ENCODE assay signal across 23 cellular contexts in the genomic region with DNA sequence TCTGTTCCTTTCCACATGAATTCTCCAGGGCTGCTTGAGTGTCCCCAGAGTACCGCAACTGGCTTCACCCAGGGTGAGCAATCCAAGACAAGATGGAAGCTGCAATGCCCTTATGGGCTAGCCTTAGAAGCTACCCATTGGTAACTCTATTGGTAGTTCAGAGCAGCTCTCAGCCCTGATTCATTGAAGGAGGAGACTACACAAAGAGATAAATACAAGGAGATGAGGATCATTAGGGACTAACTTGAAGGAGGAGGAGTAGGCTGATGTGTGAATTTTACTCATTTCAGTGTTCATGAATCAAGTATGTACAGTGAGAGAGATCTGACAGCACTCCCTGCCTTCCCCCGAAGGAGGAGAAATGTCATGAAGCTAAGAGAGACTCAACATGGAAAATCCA.
DNase-seq lines count a peak whose midpoint lies in the region; ATAC-seq, FAIRE-seq and TF ChIP-seq lines count a peak whose summit lies in the region.
"Had no signal": no experiment of that assay in that cellular context is flagged by ENCODE, and none has a peak within 500 bp of the region (broad histone marks: within the 10 kb centered on the region; RNA-seq: fewer than 3 reads in every experiment).

No MANE protein-coding gene starts in this region.

- ATAC-seq in left lung = no peak
- ATAC-seq in stimulated activated memory B cell treated with anti-CD40 and anti-IgM and Interleukin-4, amounts not matched to agents 10 μg/mL and 1 μg/mL and 100 μg/mL, for 72 hours = peak; percentile 31
- no peak for ATAC-seq in HG02840 (IDR thresholded peaks at IDR 0.05; ENCODE audit: low FRiP score, unreplicated experiment)
- ATAC-seq: activated CD8-positive, alpha-beta memory T cell treated with anti-CD3 and anti-CD28 coated beads, Interleukin-2, amount 10 ng/mL, durations not matched to agents 7 days and 5 days; left colon had no signal

- H3K36me3 ChIP-seq in BLaER1 = no peaks in the 10 kb centered on the region
- no peaks in the 10 kb centered on the region for H3K36me3 ChIP-seq in left lung
- H3K36me3 ChIP-seq: suprapubic skin had no signal

- H3K9me3 Mint-ChIP-seq in stimulated activated memory B cell treated with anti-CD40 and anti-IgM and Interleukin-4, amounts not matched to agents 10 μg/mL and 1 μg/mL and 100 μg/mL, for 72 hours = peaks cover 3% of the 10 kb centered on the region
- H3K9me3 Mint-ChIP-seq: activated T-helper 2 cell treated with anti-CD3 and anti-CD28 coated beads, Interferon-gamma antibody, Interleukin-2, Interleukin-4, amounts not matched to agents 10 μg/mL and 5 μg/mL and 100 μg/mL, durations not matched to agents 14 hours and 24 hours and 36 hours; brain; dendritic cell treated with granulocyte-macrophage colony-stimulating factor and Interleukin-4, amounts not matched to agents 40 ng/mL and 50 ng/mL, for 4 days had no signal

- H3K4me3 ChIP-seq in BLaER1 (no peak overlapping the region), left lung (no peak overlapping the region)
- H3K4me3 ChIP-seq: suprapubic skin had no signal

- peak overlapping the region; percentile 66 for H3K4me2 ChIP-seq in BLaER1

- H3K36me3 Mint-ChIP-seq in stimulated activated memory B cell treated with anti-CD40 and anti-IgM and Interleukin-4, amounts not matched to agents 10 μg/mL and 1 μg/mL and 100 μg/mL, for 72 hours = no peaks in the 10 kb centered on the region
- H3K36me3 Mint-ChIP-seq: activated CD8-positive, alpha-beta memory T cell treated with anti-CD3 and anti-CD28 coated beads, Interleukin-2, amount 10 ng/mL, durations not matched to agents 7 days and 5 days; brain; CD4-positive, alpha-beta memory T cell had no signal

- no peak overlapping the region for H3K27ac Mint-ChIP-seq in stimulated activated memory B cell treated with anti-CD40 and anti-IgM and Interleukin-4, amounts not matched to agents 10 μg/mL and 1 μg/mL and 100 μg/mL, for 72 hours
- H3K27ac Mint-ChIP-seq: activated CD8-positive, alpha-beta memory T cell treated with anti-CD3 and anti-CD28 coated beads, Interleukin-2, amount 10 ng/mL, durations not matched to agents 7 days and 5 days; activated T-helper 2 cell treated with anti-CD3 and anti-CD28 coated beads, Interferon-gamma antibody, Interleukin-2, Interleukin-4, amounts not matched to agents 10 μg/mL and 5 μg/mL and 100 μg/mL, durations not matched to agents 14 hours and 24 hours and 36 hours; brain; CD4-positive, alpha-beta memory T cell; dendritic cell treated with granulocyte-macrophage colony-stimulating factor and Interleukin-4, amounts not matched to agents 40 ng/mL and 50 ng/mL, for 4 days had no signal

- H3K4me1 ChIP-seq in BLaER1 (peaks cover 35% of the 10 kb centered on the region), left lung (no peaks in the 10 kb centered on the region)
- H3K4me1 ChIP-seq: foreskin keratinocyte, suprapubic skin had no signal

- no peaks in the 10 kb centered on the region for H3K4me1 Mint-ChIP-seq in stimulated activated memory B cell treated with anti-CD40 and anti-IgM and Interleukin-4, amounts not matched to agents 10 μg/mL and 1 μg/mL and 100 μg/mL, for 72 hours
- H3K4me1 Mint-ChIP-seq: activated CD8-positive, alpha-beta memory T cell treated with anti-CD3 and anti-CD28 coated beads, Interleukin-2, amount 10 ng/mL, durations not matched to agents 7 days and 5 days; brain; CD4-positive, alpha-beta memory T cell; neural crest cell had no signal

- no peak for TF ChIP-seq CTCF in left lung (IDR thresholded peaks at IDR 0.05)

- peaks cover 8% of the 10 kb centered on the region; the same call in 1 of the 2 replicates for H3K9me3 ChIP-seq in BLaER1
- no peaks in the 10 kb centered on the region for H3K9me3 ChIP-seq in left lung
- H3K9me3 ChIP-seq: suprapubic skin had no signal

- intact Hi-C loops in left lung (cut with DNase I) = loop anchor here in 1 of 2 donors (10.0 kb wide), 1 partner anchor 70 kb away; no protein-coding TSS in a partner anchor

- no peaks in the 10 kb centered on the region for H4K20me1 ChIP-seq in BLaER1

- H3K27me3 ChIP-seq in BLaER1 (no peaks in the 10 kb centered on the region), left lung (no peaks in the 10 kb centered on the region)
- H3K27me3 ChIP-seq: foreskin keratinocyte, suprapubic skin had no signal

- DNase-seq in left lung (no peak), frontal cortex (ENCODE audit: low spot score in 2 of 2) (no peak)
- no peak for DNase-seq in activated CD4-positive, CD25-positive, alpha-beta regulatory T cell treated with anti-CD3 and anti-CD28 coated beads, Interleukin-2, amount 50 U/mL, for 72 hours
- DNase-seq: activated CD4-positive, alpha-beta T cell treated with anti-CD3 and anti-CD28 coated beads for 4 hours; activated CD8-positive, alpha-beta memory T cell treated with anti-CD3 and anti-CD28 coated beads, Interleukin-2, amount 10 ng/mL, durations not matched to agents 7 days and 5 days; CD4-positive, alpha-beta memory T cell; foreskin keratinocyte; GF-D8; KBM-7; left colon; NCI-H146; NCI-H2171; NCI-H526 treated with DMSO at 0.1 percent for 48 hours; stimulated activated CD4-positive, alpha-beta T cell treated with anti-CD3 and anti-CD28 coated beads, Interleukin-12 subunit alpha, Interleukin-12 subunit beta, amount 100 ng/mL, for 4 hours had no signal

- no peak for FAIRE-seq in frontal cortex (lab: Jason Lieb, UNC)

- H3K4me3 Mint-ChIP-seq in stimulated activated memory B cell treated with anti-CD40 and anti-IgM and Interleukin-4, amounts not matched to agents 10 μg/mL and 1 μg/mL and 100 μg/mL, for 72 hours = no peak overlapping the region
- H3K4me3 Mint-ChIP-seq: activated CD8-positive, alpha-beta memory T cell treated with anti-CD3 and anti-CD28 coated beads, Interleukin-2, amount 10 ng/mL, durations not matched to agents 7 days and 5 days; brain; CD4-positive, alpha-beta memory T cell; dendritic cell treated with granulocyte-macrophage colony-stimulating factor and Interleukin-4, amounts not matched to agents 40 ng/mL and 50 ng/mL, for 4 days; neural crest cell had no signal

- no peak overlapping the region for H3K9ac ChIP-seq in BLaER1

- H3K27ac ChIP-seq in BLaER1 (no peak overlapping the region), angular gyrus (ENCODE audit: low read depth, low read length) (peak overlapping the region; percentile 64), left lung (peak overlapping the region; percentile 14 to 28)
- H3K27ac ChIP-seq: foreskin keratinocyte, suprapubic skin had no signal

- peaks cover 18% of the 10 kb centered on the region for H3K27me3 Mint-ChIP-seq in stimulated activated memory B cell treated with anti-CD40 and anti-IgM and Interleukin-4, amounts not matched to agents 10 μg/mL and 1 μg/mL and 100 μg/mL, for 72 hours
